10 cellular contexts compared by ENCODE assay signal in genomic region chr12:92912052-92912451, GRCh38. TPM values are rescaled to one million over a fixed set of nuclear protein-coding genes. Genes with fewer than 3 reads are reported as not detected.
A peak's percentile ranks its signal among the peaks of the same experiment; 100 is the strongest.
DNase-seq lines count a peak whose midpoint lies in the region; ATAC-seq, FAIRE-seq and TF ChIP-seq lines count a peak whose summit lies in the region.
"Had no signal": no experiment of that assay in that cellular context is flagged by ENCODE, and none has a peak within 500 bp of the region (broad histone marks: within the 10 kb centered on the region; RNA-seq: fewer than 3 reads in every experiment).

No MANE protein-coding gene starts in this region.

- no peaks in the 10 kb centered on the region for H3K27me3 Mint-ChIP-seq in astrocyte (ENCODE audit: low read depth, unreplicated experiment)
- H3K27me3 Mint-ChIP-seq: effector memory CD8-positive, alpha-beta T cell had no signal

- no peaks in the 10 kb centered on the region for H3K27me3 ChIP-seq in GM06990 (replicated peaks; ENCODE audit: control insufficient read depth, insufficient read depth, low read length)
- H3K27me3 ChIP-seq in astrocyte (ENCODE audit: insufficient read depth, low read length) = no peaks in the 10 kb centered on the region
- no peaks in the 10 kb centered on the region for H3K27me3 ChIP-seq in osteoblast (ENCODE audit: insufficient read depth, low read length)
- H3K27me3 ChIP-seq in Peyer's patch = no peaks in the 10 kb centered on the region

- H2AFZ ChIP-seq in astrocyte (ENCODE audit: low read depth, low read length) (no peak overlapping the region), osteoblast (ENCODE audit: low read length) (no peak overlapping the region)
- H2AFZ ChIP-seq: parathyroid adenoma had no signal

- no peak overlapping the region for H3K4me3 Mint-ChIP-seq in astrocyte (ENCODE audit: unreplicated experiment)
- H3K4me3 Mint-ChIP-seq: effector memory CD8-positive, alpha-beta T cell had no signal

- ATAC-seq in HG02588 (IDR thresholded peaks at IDR 0.05; ENCODE audit: unreplicated experiment) = no peak
- ATAC-seq: effector memory CD8-positive, alpha-beta T cell had no signal

- FAIRE-seq in astrocyte (lab: Jason Lieb, UNC) = no peak

- H4K20me1 ChIP-seq in astrocyte (ENCODE audit: insufficient read depth, low read length) (peaks cover 45% of the 10 kb centered on the region), osteoblast (ENCODE audit: insufficient read depth, low read length) (peaks cover 19% of the 10 kb centered on the region)

- no peak overlapping the region for H3K27ac ChIP-seq in astrocyte (ENCODE audit: low read depth, low read length)
- H3K27ac ChIP-seq in osteoblast (ENCODE audit: low read depth, low read length) = peak overlapping the region; percentile 47
- H3K27ac ChIP-seq in Peyer's patch = no peak overlapping the region
- H3K27ac ChIP-seq: parathyroid adenoma had no signal

- peaks cover 3% of the 10 kb centered on the region for H3K4me1 ChIP-seq in astrocyte (ENCODE audit: insufficient read depth, low read length)
- H3K4me1 ChIP-seq in osteoblast (ENCODE audit: insufficient read depth, low read length) = peaks cover 10% of the 10 kb centered on the region
- no peaks in the 10 kb centered on the region for H3K4me1 ChIP-seq in Peyer's patch

- no peak overlapping the region for H3K4me3 ChIP-seq in GM06990 (replicated peaks; ENCODE audit: low read depth, low read length)
- no peak overlapping the region for H3K4me3 ChIP-seq in astrocyte (ENCODE audit: insufficient read depth, low read depth, low read length)
- no peak overlapping the region for H3K4me3 ChIP-seq in osteoblast (ENCODE audit: insufficient read depth, low read length)
- no peak overlapping the region for H3K4me3 ChIP-seq in Peyer's patch

- H3K9ac ChIP-seq in astrocyte (ENCODE audit: low read length) = no peak overlapping the region
- H3K9ac ChIP-seq: parathyroid adenoma had no signal

- peak overlapping the region; percentile 1 for H3K4me2 ChIP-seq in astrocyte (ENCODE audit: low read length)
- peak overlapping the region; percentile 30 for H3K4me2 ChIP-seq in osteoblast (ENCODE audit: insufficient read depth, low read length)

- H3K79me2 ChIP-seq in astrocyte (ENCODE audit: insufficient read depth, low read length) = peaks cover 90% of the 10 kb centered on the region
- H3K79me2 ChIP-seq in osteoblast (ENCODE audit: insufficient read depth, low read length) = peaks cover 90% of the 10 kb centered on the region

- no peaks in the 10 kb centered on the region for H3K36me3 Mint-ChIP-seq in astrocyte (ENCODE audit: low read depth, unreplicated experiment)

- H3K9me3 ChIP-seq in astrocyte (ENCODE audit: insufficient read depth, low read depth, low read length) = no peaks in the 10 kb centered on the region
- no peaks in the 10 kb centered on the region for H3K9me3 ChIP-seq in osteoblast (ENCODE audit: low read depth, low read length)
- no peaks in the 10 kb centered on the region for H3K9me3 ChIP-seq in Peyer's patch

- TF ChIP-seq POLR2A in Peyer's patch (IDR thresholded peaks at IDR 0.05) = no peak

- H3K9me3 Mint-ChIP-seq in astrocyte (ENCODE audit: unreplicated experiment) = no peaks in the 10 kb centered on the region
- H3K9me3 Mint-ChIP-seq: effector memory CD8-positive, alpha-beta T cell had no signal

- no peak overlapping the region for H3K27ac Mint-ChIP-seq in astrocyte (ENCODE audit: unreplicated experiment)
- H3K27ac Mint-ChIP-seq: effector memory CD8-positive, alpha-beta T cell had no signal

- H3K4me1 Mint-ChIP-seq in astrocyte (ENCODE audit: low read depth, unreplicated experiment) = no peaks in the 10 kb centered on the region

- TF ChIP-seq CTCF in GM06990 (IDR thresholded peaks at IDR 0.05; ENCODE audit: insufficient read depth, low read length, poor library complexity, severe bottlenecking) (no peak), astrocyte (IDR thresholded peaks at IDR 0.05; ENCODE audit: insufficient read depth, low read depth, low read length) (no peak), osteoblast (IDR thresholded peaks at IDR 0.05; ENCODE audit: extremely low read depth, low read depth, low read length) (no peak), Peyer's patch (IDR thresholded peaks at IDR 0.05) (no peak)

- H3K36me3 ChIP-seq in GM06990 (ENCODE audit: control insufficient read depth, insufficient read depth, low read length) (no peaks in the 10 kb centered on the region), astrocyte (ENCODE audit: insufficient read depth, low read length) (no peaks in the 10 kb centered on the region), osteoblast (ENCODE audit: insufficient read depth, low read length) (no peaks in the 10 kb centered on the region), Peyer's patch (no peaks in the 10 kb centered on the region)

- DNase-seq in GM06990 (ENCODE audit: extremely low read depth, insufficient read length) (peak; percentile 40), NCI-H69 (lab: John Stamatoyannopoulos, UW) (peak; percentile 83), astrocyte (ENCODE audit: low read depth) (peak; percentile 87), osteoblast (ENCODE audit: insufficient read length, low spot score, missing footprints) (peak; percentile 59), Peyer's patch (no peak), inferior parietal cortex (ENCODE audit: extremely low spot score) (no peak)
- DNase-seq: effector memory CD8-positive, alpha-beta T cell; NCI-H187 treated with DMSO at 0.1 percent for 48 hours had no signal

RNA-seq across cellular contexts. Expression of gene EEA1, which starts 17.0 kb away (rescaled TPM):
- 27.5 and 36.5 TPM in 2 replicates for total RNA-seq in astrocyte
- 32.9 and 40.7 TPM in 2 replicates for total RNA-seq in osteoblast
- total RNA-seq in Peyer's patch = 10 to 100 TPM; 13.2 to 78.4 (median 25.3) TPM

Comparison
In these comparisons a context has a peak if more than half of its experiments do, and no peak if none do; other contexts are left out.
1. DNase-seq: peak in GM06990 (single experiment), NCI-H69 (single experiment), astrocyte (single experiment) and osteoblast (single experiment); none in Peyer's patch (0 of 3) and inferior parietal cortex (single experiment).